ENCODE assay signal across 8 cellular contexts in the genomic region with DNA sequence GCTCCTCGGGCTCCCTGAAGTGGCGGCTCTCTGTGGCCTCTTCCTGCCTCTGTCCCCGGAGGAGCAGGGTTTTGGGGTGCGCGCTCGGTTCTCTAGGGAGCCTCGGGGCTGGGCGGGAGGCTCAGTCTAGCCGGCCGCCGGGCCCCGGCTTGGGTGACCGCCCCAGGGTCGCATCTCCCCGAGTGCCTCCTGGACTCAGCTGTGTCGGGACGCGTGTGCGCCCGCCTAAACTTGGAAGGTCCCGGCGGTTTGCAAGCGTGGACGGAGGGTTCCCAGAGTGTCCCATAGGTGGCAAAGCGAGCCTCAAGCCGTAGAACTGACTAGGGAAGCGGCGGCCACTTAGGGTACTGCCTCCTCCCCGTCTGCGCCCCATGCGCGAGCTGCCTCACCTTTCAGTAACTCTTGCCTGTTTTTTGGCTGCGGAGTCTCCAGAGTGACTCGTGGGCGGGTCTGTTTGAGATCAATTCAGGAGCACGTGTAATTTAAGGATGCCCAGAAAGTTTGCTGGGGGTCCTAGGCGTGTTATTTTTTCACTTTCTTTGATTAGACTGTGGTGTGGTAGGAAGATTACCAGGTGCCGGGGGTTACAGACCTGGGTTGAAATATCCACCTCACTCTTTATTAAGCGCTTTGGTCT. TPM values are rescaled to one million over a fixed set of nuclear protein-coding genes. Genes with fewer than 3 reads are reported as not detected.
DNase-seq lines count a peak whose midpoint lies in the region; ATAC-seq, FAIRE-seq and TF ChIP-seq lines count a peak whose summit lies in the region.

No MANE protein-coding gene starts in this region.

- H3K9me3 ChIP-seq in HepG2 (ENCODE audit: low read length): no peaks in the 10 kb centered on the region

- DNase-seq in AG08396 (ENCODE audit: low spot score): peak; percentile 80
- peak; percentile 62 for DNase-seq in NCI-H345 (lab: John Stamatoyannopoulos, UW)
- peak; percentile 87 for DNase-seq in activated CD4-positive, alpha-beta T cell treated with anti-CD3 and anti-CD28 coated beads for 48 hours
- peak; percentile 78 for DNase-seq in coronary artery (ENCODE audit: low spot score)
- DNase-seq in HepG2 (ENCODE audit: low spot score): peak; percentile 70
- DNase-seq in stimulated activated CD4-positive, alpha-beta T cell treated with anti-CD3 and anti-CD28 coated beads, Interleukin-4, amount 100 ng/mL, for 1 hour: peak; percentile 66

- no peaks in the 10 kb centered on the region for H3K36me3 ChIP-seq in HepG2 (replicated peaks in 1 of 2; ENCODE audit: control insufficient read depth in 1 of 2, insufficient read depth in 2 of 2, low read length in 2 of 2)

- TF ChIP-seq EP300 in HepG2 (IDR thresholded peaks at IDR 0.05; ENCODE audit: low read depth in 2 of 2, low read length in 2 of 2) (no peak), HepG2 (CRISPR knock-in tag; IDR thresholded peaks at IDR 0.05; ENCODE audit: borderline replicate concordance) (no peak)

- peaks cover 23% of the 10 kb centered on the region for H3K4me1 ChIP-seq in HepG2 (ENCODE audit: insufficient read depth, low read length)

- no peaks in the 10 kb centered on the region for H4K20me1 ChIP-seq in HepG2 (ENCODE audit: insufficient read depth, low read length)

- CTCF ChIA-PET in HepG2 (lab: Yijun Ruan, JAX; ENCODE audit: low intra/inter-chr PET ratio, low total read pairs): no interaction called here

- H3K4me3 ChIP-seq in coronary artery: peak overlapping the region; percentile 91
- H3K4me3 ChIP-seq in HepG2 (replicated peaks in 1 of 3; ENCODE audit: insufficient read depth in 1 of 3, low read depth in 2 of 3, low read length in 3 of 3): peak overlapping the region; percentile 87 to 97 (median 91)

- intact Hi-C loops in HepG2 (cut with micrococcal nuclease; ENCODE audit: unreplicated experiment): loop anchor here (2.0 kb wide), 1 partner anchor 41 kb away; the partner anchor contains the start of genes MRPL47 and NDUFB5

- no TSS peak for BruUV-seq in HepG2 (replicated peaks; lab: Mats Ljungman, UMichigan)

- ATAC-seq in GM18861 (IDR thresholded peaks at IDR 0.05; ENCODE audit: unreplicated experiment) (peak; percentile 34), HG03097 (IDR thresholded peaks at IDR 0.05; ENCODE audit: low FRiP score, unreplicated experiment) (peak; percentile 44), HepG2 (peak; percentile 91)

- H3K9ac ChIP-seq in HepG2 (ENCODE audit: insufficient read depth, low read depth, low read length): peak overlapping the region; percentile 88

- peak; percentile 20; the same call in 1 of the 2 replicates for TF ChIP-seq RAD21 in HepG2 (CRISPR knock-in tag; IDR thresholded peaks at IDR 0.05)

- peak; percentile 50 for FAIRE-seq in HepG2 (lab: Jason Lieb, UNC)

- H2AFZ ChIP-seq in HepG2 (ENCODE audit: low read length): peak overlapping the region; percentile 64

- peak overlapping the region; percentile 77 for H3K4me2 ChIP-seq in HepG2 (ENCODE audit: low read depth, low read length)

- H3K27me3 ChIP-seq in HepG2 (ENCODE audit: control insufficient read depth in 1 of 2, insufficient read depth in 2 of 2, low read length in 2 of 2): no peaks in the 10 kb centered on the region

- H3K27ac ChIP-seq in coronary artery (peak overlapping the region; percentile 36 to 92), HepG2 (ENCODE audit: extremely low read length, insufficient read depth, low read length) (peak overlapping the region; percentile 94)

- 0% methylated on average over 9 of the region's 39 CpGs for WGBS in HepG2 (ENCODE audit: low lambda C conversion rate)

- H3K79me2 ChIP-seq in HepG2 (ENCODE audit: insufficient read depth, low read length): peaks cover 42% of the 10 kb centered on the region

- POLR2A ChIA-PET in HepG2 (lab: Yijun Ruan, JAX): interaction anchor here (0.8 to 1.9 kb wide), 6 partner anchors 15 to 415 kb away, joined by 3 to 19 read pairs (median 6); partner anchors contain the start of genes MRPL47, NDUFB5, PIK3CA and ZNF639

- no peak for TF ChIP-seq CTCF in coronary artery (IDR thresholded peaks at IDR 0.05)
- TF ChIP-seq CTCF in HepG2 (CRISPR knock-in tag; IDR thresholded peaks at IDR 0.05): peak; percentile 36

- peak in 1 of 2 experiments; percentile 26; a peak in 1 of 4 replicates for TF ChIP-seq POLR2A in HepG2 (IDR thresholded peaks at IDR 0.05; ENCODE audit: insufficient read depth in 1 of 2, low read depth in 2 of 2, low read length in 2 of 2)

- in situ Hi-C loops in HepG2 (cut with HindIII; ENCODE audit: extremely low pct_ligation_motif_present, low pct_unique_long_range_greater_than_20kb): loop anchor here (25.0 kb wide), 1 partner anchor 426 kb away; the partner anchor contains the start of gene PIK3CA

RNA-seq across cellular contexts. Expression of gene ACTL6A, which starts 0.7 kb away (rescaled TPM):
- 84.1 and 116 TPM in 2 replicates for total RNA-seq in HepG2 (2016; rRNA removed; fragmentation: Illumina TruSeq; extraction: Trizol)
- 16.4 and 20.7 TPM in 2 replicates for total RNA-seq in HepG2 (2016; cell fraction: cytosol; rRNA removed; fragmentation: Illumina TruSeq; extraction: Trizol; ENCODE audit: low read depth)
- total RNA-seq in HepG2 (2016; cell fraction: insoluble cytoplasmic fraction; rRNA removed; fragmentation: Illumina TruSeq; extraction: Trizol): 86.5 and 121 TPM in 2 replicates
- total RNA-seq in HepG2 (2016; cell fraction: membrane; rRNA removed; fragmentation: Illumina TruSeq; extraction: Trizol): 31.9 and 33.1 TPM in 2 replicates
- total RNA-seq in HepG2 (2016; cell fraction: nucleus; rRNA removed; fragmentation: Illumina TruSeq; extraction: Trizol): 55.0 and 58.8 TPM in 2 replicates
- 43.7 and 58.1 TPM in 2 replicates for polyA plus RNA-seq in HepG2 (2011; rRNA removed)
- polyA plus RNA-seq in HepG2 (2011; cell fraction: cytosol; rRNA removed): 35.5 and 40.7 TPM in 2 replicates
- polyA plus RNA-seq in HepG2 (2011; cell fraction: nucleus; rRNA removed): 69.6 and 84.5 TPM in 2 replicates
- polyA plus RNA-seq in HepG2 (2012): 28.8 and 43.7 TPM in 2 replicates
- polyA plus RNA-seq in HepG2 (2016; cell fraction: cytosol; fragmentation: Illumina TruSeq; extraction: Trizol; ENCODE audit: low read depth): 10.2 and 11.3 TPM in 2 replicates
- 99.9 and 106 TPM in 2 replicates for polyA plus RNA-seq in HepG2 (2016; cell fraction: insoluble cytoplasmic fraction; fragmentation: Illumina TruSeq; extraction: Trizol; ENCODE audit: low read depth)
- 19.7 and 20.1 TPM in 2 replicates for polyA plus RNA-seq in HepG2 (2016; cell fraction: membrane; fragmentation: Illumina TruSeq; extraction: Trizol; ENCODE audit: low read depth)
- polyA plus RNA-seq in HepG2 (2016; cell fraction: nucleus; fragmentation: Illumina TruSeq; extraction: Trizol; ENCODE audit: insufficient read depth, low read depth): 110 and 131 TPM in 2 replicates
- 18.2 and 73.1 TPM in 2 replicates for polyA minus RNA-seq in HepG2 (2011; rRNA and poly(A)+ RNA removed; ENCODE audit: low replicate concordance)
- 22.5 and 24.9 TPM in 2 replicates for polyA minus RNA-seq in HepG2 (2011; cell fraction: cytosol; rRNA and poly(A)+ RNA removed)
- polyA minus RNA-seq in HepG2 (2011; cell fraction: nucleus; rRNA and poly(A)+ RNA removed): 51.0 and 56.7 TPM in 2 replicates

RNA-seq across cellular contexts. Expression of gene MRPL47, which starts 41.0 kb away (rescaled TPM):
- total RNA-seq in HepG2 (2016; rRNA removed; fragmentation: Illumina TruSeq; extraction: Trizol): 83.8 and 120 TPM in 2 replicates
- 32.8 and 34.3 TPM in 2 replicates for total RNA-seq in HepG2 (2016; cell fraction: cytosol; rRNA removed; fragmentation: Illumina TruSeq; extraction: Trizol; ENCODE audit: low read depth)
- total RNA-seq in HepG2 (2016; cell fraction: insoluble cytoplasmic fraction; rRNA removed; fragmentation: Illumina TruSeq; extraction: Trizol): 77.3 and 132 TPM in 2 replicates
- total RNA-seq in HepG2 (2016; cell fraction: membrane; rRNA removed; fragmentation: Illumina TruSeq; extraction: Trizol): 32.7 and 38.5 TPM in 2 replicates
- total RNA-seq in HepG2 (2016; cell fraction: nucleus; rRNA removed; fragmentation: Illumina TruSeq; extraction: Trizol): 29.4 and 31.7 TPM in 2 replicates
- polyA plus RNA-seq in HepG2 (2011; rRNA removed): 27.9 and 36.1 TPM in 2 replicates
- 16.1 and 24.9 TPM in 2 replicates for polyA plus RNA-seq in HepG2 (2011; cell fraction: cytosol; rRNA removed)
- polyA plus RNA-seq in HepG2 (2011; cell fraction: nucleus; rRNA removed): 6.3 and 6.9 TPM in 2 replicates
- polyA plus RNA-seq in HepG2 (2012): 31.6 and 41.5 TPM in 2 replicates
- polyA plus RNA-seq in HepG2 (2016; cell fraction: cytosol; fragmentation: Illumina TruSeq; extraction: Trizol; ENCODE audit: low read depth): 37.9 and 39.7 TPM in 2 replicates
- polyA plus RNA-seq in HepG2 (2016; cell fraction: insoluble cytoplasmic fraction; fragmentation: Illumina TruSeq; extraction: Trizol; ENCODE audit: low read depth): 137 and 147 TPM in 2 replicates
- polyA plus RNA-seq in HepG2 (2016; cell fraction: membrane; fragmentation: Illumina TruSeq; extraction: Trizol; ENCODE audit: low read depth): 34.8 and 37.3 TPM in 2 replicates
- polyA plus RNA-seq in HepG2 (2016; cell fraction: nucleus; fragmentation: Illumina TruSeq; extraction: Trizol; ENCODE audit: insufficient read depth, low read depth): 51.7 and 59.5 TPM in 2 replicates
- polyA minus RNA-seq in HepG2 (2011; rRNA and poly(A)+ RNA removed; ENCODE audit: low replicate concordance): 8.7 and 22.5 TPM in 2 replicates
- 14.0 and 14.8 TPM in 2 replicates for polyA minus RNA-seq in HepG2 (2011; cell fraction: cytosol; rRNA and poly(A)+ RNA removed)
- 15.8 and 20.0 TPM in 2 replicates for polyA minus RNA-seq in HepG2 (2011; cell fraction: nucleus; rRNA and poly(A)+ RNA removed)

RNA-seq across cellular contexts. Expression of gene NDUFB5, which starts 41.2 kb away (rescaled TPM):
- total RNA-seq in HepG2 (2016; rRNA removed; fragmentation: Illumina TruSeq; extraction: Trizol): 120 and 154 TPM in 2 replicates
- total RNA-seq in HepG2 (2016; cell fraction: cytosol; rRNA removed; fragmentation: Illumina TruSeq; extraction: Trizol; ENCODE audit: low read depth): 39.7 and 42.0 TPM in 2 replicates
- 125 and 168 TPM in 2 replicates for total RNA-seq in HepG2 (2016; cell fraction: insoluble cytoplasmic fraction; rRNA removed; fragmentation: Illumina TruSeq; extraction: Trizol)
- total RNA-seq in HepG2 (2016; cell fraction: membrane; rRNA removed; fragmentation: Illumina TruSeq; extraction: Trizol): 56.7 and 72.1 TPM in 2 replicates
- total RNA-seq in HepG2 (2016; cell fraction: nucleus; rRNA removed; fragmentation: Illumina TruSeq; extraction: Trizol): 56.0 and 61.5 TPM in 2 replicates
- 30.4 and 43.3 TPM in 2 replicates for polyA plus RNA-seq in HepG2 (2011; rRNA removed)
- polyA plus RNA-seq in HepG2 (2011; cell fraction: cytosol; rRNA removed): 18.5 and 30.3 TPM in 2 replicates
- polyA plus RNA-seq in HepG2 (2011; cell fraction: nucleus; rRNA removed): 15.8 and 22.3 TPM in 2 replicates
- polyA plus RNA-seq in HepG2 (2012): 91.3 and 94.8 TPM in 2 replicates
- polyA plus RNA-seq in HepG2 (2016; cell fraction: cytosol; fragmentation: Illumina TruSeq; extraction: Trizol; ENCODE audit: low read depth): 39.9 and 44.5 TPM in 2 replicates
- 155 and 170 TPM in 2 replicates for polyA plus RNA-seq in HepG2 (2016; cell fraction: insoluble cytoplasmic fraction; fragmentation: Illumina TruSeq; extraction: Trizol; ENCODE audit: low read depth)
- 61.9 and 64.1 TPM in 2 replicates for polyA plus RNA-seq in HepG2 (2016; cell fraction: membrane; fragmentation: Illumina TruSeq; extraction: Trizol; ENCODE audit: low read depth)
- polyA plus RNA-seq in HepG2 (2016; cell fraction: nucleus; fragmentation: Illumina TruSeq; extraction: Trizol; ENCODE audit: insufficient read depth, low read depth): 93.0 and 106 TPM in 2 replicates
- polyA minus RNA-seq in HepG2 (2011; rRNA and poly(A)+ RNA removed; ENCODE audit: low replicate concordance): 6.6 and 10.2 TPM in 2 replicates
- 30.8 and 34.3 TPM in 2 replicates for polyA minus RNA-seq in HepG2 (2011; cell fraction: cytosol; rRNA and poly(A)+ RNA removed)
- polyA minus RNA-seq in HepG2 (2011; cell fraction: nucleus; rRNA and poly(A)+ RNA removed): 17.9 and 18.5 TPM in 2 replicates

Comparison
In these comparisons a context has a peak if more than half of its experiments do, and no peak if none do; other contexts are left out.
1. Peak in every context shown above with its lines: DNase-seq, ATAC-seq, H3K4me3 ChIP-seq and H3K27ac ChIP-seq.
2. ATAC-seq: peak in every context shown above with its lines; median percentile 91 in HepG2; 44 in HG03097; 34 in GM18861.